ENCODE assay signal across 13 cellular contexts in genomic region chr1:226482196-226482595, GRCh38.
"Had no signal": no experiment of that assay in that cellular context is flagged by ENCODE, and none has a peak within 500 bp of the region (broad histone marks: within the 10 kb centered on the region; RNA-seq: fewer than 3 reads in every experiment).

No MANE protein-coding gene starts in this region.

- H3K4me1 Mint-ChIP-seq: activated CD4-positive, alpha-beta T cell treated with anti-CD3 and anti-CD28 coated beads, Interleukin-2, amount 10 ng/mL, durations not matched to agents 24 days and 14 days; stimulated activated memory B cell treated with anti-CD40 and anti-IgM and Interleukin-4, amounts not matched to agents 10 μg/mL and 1 μg/mL and 100 μg/mL, for 72 hours had no signal

- H3K9me3 Mint-ChIP-seq: activated CD4-positive, alpha-beta T cell treated with anti-CD3 and anti-CD28 coated beads, Interleukin-2, amount 10 ng/mL, durations not matched to agents 24 days and 14 days; activated naive CD4-positive, alpha-beta T cell treated with anti-CD3 and anti-CD28 coated beads for 36 hours; activated T-cell treated with anti-CD3 and anti-CD28 coated beads, Interleukin-2, amount 50 U/mL, for 24 hours; stimulated activated memory B cell treated with anti-CD40 and anti-IgM and Interleukin-4, amounts not matched to agents 10 μg/mL and 1 μg/mL and 100 μg/mL, for 72 hours; T-helper 2 cell treated with Interferon-gamma antibody and Interleukin-4, amounts not matched to agents 5 μg/mL and 100 μg/mL, for 36 hours had no signal

- DNase-seq: activated CD4-positive, alpha-beta T cell treated with anti-CD3 and anti-CD28 coated beads, Interleukin-2, amount 10 ng/mL, durations not matched to agents 24 days and 14 days; activated CD4-positive, CD25-positive, alpha-beta regulatory T cell; activated CD8-positive, alpha-beta T cell treated with anti-CD3 and anti-CD28 coated beads, Interleukin-2, amount 10 ng/mL, durations not matched to agents 7 days and 5 days; activated naive CD4-positive, alpha-beta T cell treated with anti-CD3 and anti-CD28 coated beads for 36 hours; activated T-cell treated with anti-CD3 and anti-CD28 coated beads, Interleukin-2, amount 50 U/mL, for 24 hours; cerebellar nuclear complex; effector CD4-positive, alpha-beta T cell; pancreas; sigmoid colon; spleen; stimulated activated CD4-positive, alpha-beta T cell treated with anti-CD3 and anti-CD28 coated beads, Interleukin-4, amount 100 ng/mL, for 4 hours had no signal

- H3K27ac Mint-ChIP-seq: activated CD4-positive, alpha-beta T cell treated with anti-CD3 and anti-CD28 coated beads, Interleukin-2, amount 10 ng/mL, durations not matched to agents 24 days and 14 days; activated CD8-positive, alpha-beta T cell treated with anti-CD3 and anti-CD28 coated beads, Interleukin-2, amount 10 ng/mL, durations not matched to agents 7 days and 5 days; activated naive CD4-positive, alpha-beta T cell treated with anti-CD3 and anti-CD28 coated beads for 36 hours; activated T-cell treated with anti-CD3 and anti-CD28 coated beads, Interleukin-2, amount 50 U/mL, for 24 hours; stimulated activated memory B cell treated with anti-CD40 and anti-IgM and Interleukin-4, amounts not matched to agents 10 μg/mL and 1 μg/mL and 100 μg/mL, for 72 hours; T-helper 2 cell treated with Interferon-gamma antibody and Interleukin-4, amounts not matched to agents 5 μg/mL and 100 μg/mL, for 36 hours had no signal

- H3K4me3 Mint-ChIP-seq: activated CD4-positive, alpha-beta T cell treated with anti-CD3 and anti-CD28 coated beads, Interleukin-2, amount 10 ng/mL, durations not matched to agents 24 days and 14 days; activated CD8-positive, alpha-beta T cell treated with anti-CD3 and anti-CD28 coated beads, Interleukin-2, amount 10 ng/mL, durations not matched to agents 7 days and 5 days; activated naive CD4-positive, alpha-beta T cell treated with anti-CD3 and anti-CD28 coated beads for 36 hours; activated T-cell treated with anti-CD3 and anti-CD28 coated beads, Interleukin-2, amount 50 U/mL, for 24 hours; stimulated activated memory B cell treated with anti-CD40 and anti-IgM and Interleukin-4, amounts not matched to agents 10 μg/mL and 1 μg/mL and 100 μg/mL, for 72 hours; T-helper 2 cell treated with Interferon-gamma antibody and Interleukin-4, amounts not matched to agents 5 μg/mL and 100 μg/mL, for 36 hours had no signal

- H3K36me3 Mint-ChIP-seq: stimulated activated memory B cell treated with anti-CD40 and anti-IgM and Interleukin-4, amounts not matched to agents 10 μg/mL and 1 μg/mL and 100 μg/mL, for 72 hours had no signal
